ENCODE assay signal across 10 cellular contexts in genomic region chr2:43178055-43178598, GRCh38. TPM values are rescaled to one million over a fixed set of nuclear protein-coding genes. Genes with fewer than 3 reads are reported as not detected.
DNase-seq lines count a peak whose midpoint lies in the region; ATAC-seq, FAIRE-seq and TF ChIP-seq lines count a peak whose summit lies in the region.
"Had no signal": no experiment of that assay in that cellular context is flagged by ENCODE, and none has a peak within 500 bp of the region (broad histone marks: within the 10 kb centered on the region; RNA-seq: fewer than 3 reads in every experiment).

No MANE protein-coding gene starts in this region.

- CTCF ChIA-PET in activated CD4-positive, alpha-beta T cell treated with anti-CD3 and anti-CD28 coated beads, Interleukin-2, amount 10 ng/mL, durations not matched to agents 7 days and 5 days (lab: Charles Lee): interaction anchor here (1.1 to 6.5 kb wide), 9 partner anchors 9 to 51 kb away, joined by 3 to 42 read pairs (median 5); no protein-coding TSS in a partner anchor

- intact Hi-C loops in lower lobe of right lung (cut with DNase I): loop anchor here (10.0 kb wide), 1 partner anchor 47 kb away; the partner anchor contains the start of gene ZFP36L2

- no peak for TF ChIP-seq POLR2A in GM12891 (IDR thresholded peaks at IDR 0.05; ENCODE audit: low read depth, low read length)

- H3K9me3 ChIP-seq in astrocyte (ENCODE audit: insufficient read depth, low read depth, low read length) (peaks cover 18% of the 10 kb centered on the region), lower lobe of right lung (peaks cover 10% of the 10 kb centered on the region), thymus (ENCODE audit: control insufficient read depth) (no peaks in the 10 kb centered on the region)

- H3K4me1 ChIP-seq in astrocyte (ENCODE audit: insufficient read depth, low read length) (peaks cover 12% of the 10 kb centered on the region), lower lobe of right lung (peaks cover 46% of the 10 kb centered on the region), thymus (ENCODE audit: control insufficient read depth, insufficient read depth, low read length) (peaks cover 4% of the 10 kb centered on the region)

- peak overlapping the region; percentile 65 for H2AFZ ChIP-seq in astrocyte (ENCODE audit: low read depth, low read length)

- H3K36me3 ChIP-seq in astrocyte (ENCODE audit: insufficient read depth, low read length): no peaks in the 10 kb centered on the region
- no peaks in the 10 kb centered on the region for H3K36me3 ChIP-seq in lower lobe of right lung
- no peaks in the 10 kb centered on the region for H3K36me3 ChIP-seq in thymus (ENCODE audit: control insufficient read depth, insufficient read depth)

- H3K4me3 ChIP-seq in astrocyte (ENCODE audit: insufficient read depth, low read depth, low read length) (no peak overlapping the region), lower lobe of right lung (no peak overlapping the region), thymus (ENCODE audit: low read length) (no peak overlapping the region)

- POLR2A ChIA-PET in activated CD4-positive, alpha-beta T cell treated with anti-CD3 and anti-CD28 coated beads, Interleukin-2, amount 10 ng/mL, durations not matched to agents 7 days and 5 days (lab: Charles Lee): no interaction called here

- WGBS in thymus: 85% methylated on average over 7 of the region's 7 CpGs

- ATAC-seq in lower lobe of right lung (peak; percentile 2 to 7), HG02884 (IDR thresholded peaks at IDR 0.05; ENCODE audit: unreplicated experiment) (no peak), HG03571 (IDR thresholded peaks at IDR 0.05; ENCODE audit: unreplicated experiment) (no peak)

- H3K4me1 Mint-ChIP-seq in activated CD4-positive, alpha-beta T cell treated with anti-CD3 and anti-CD28 coated beads, Interleukin-2, amount 10 ng/mL, durations not matched to agents 7 days and 5 days: peaks cover 82% of the 10 kb centered on the region
- H3K4me1 Mint-ChIP-seq in astrocyte (ENCODE audit: low read depth, unreplicated experiment): peaks cover 16% of the 10 kb centered on the region

- H3K36me3 Mint-ChIP-seq in activated CD4-positive, alpha-beta T cell treated with anti-CD3 and anti-CD28 coated beads, Interleukin-2, amount 10 ng/mL, durations not matched to agents 7 days and 5 days (ENCODE audit: low read depth): peaks cover 17% of the 10 kb centered on the region
- H3K36me3 Mint-ChIP-seq in astrocyte (ENCODE audit: low read depth, unreplicated experiment): no peaks in the 10 kb centered on the region

- H3K4me2 ChIP-seq in astrocyte (ENCODE audit: low read length): no peak overlapping the region

- H3K4me3 Mint-ChIP-seq in activated CD4-positive, alpha-beta T cell treated with anti-CD3 and anti-CD28 coated beads, Interleukin-2, amount 10 ng/mL, durations not matched to agents 7 days and 5 days: no peak overlapping the region
- H3K4me3 Mint-ChIP-seq in astrocyte (ENCODE audit: unreplicated experiment): no peak overlapping the region

- no peaks in the 10 kb centered on the region for H3K27me3 Mint-ChIP-seq in activated CD4-positive, alpha-beta T cell treated with anti-CD3 and anti-CD28 coated beads, Interleukin-2, amount 10 ng/mL, durations not matched to agents 7 days and 5 days
- H3K27me3 Mint-ChIP-seq in astrocyte (ENCODE audit: low read depth, unreplicated experiment): no peaks in the 10 kb centered on the region

- no peak for DNase-seq in activated CD4-positive, alpha-beta T cell treated with anti-CD3 and anti-CD28 coated beads, Interleukin-2, amount 10 ng/mL, durations not matched to agents 7 days and 5 days
- DNase-seq in activated CD4-positive, alpha-beta T cell treated with anti-CD3 and anti-CD28 coated beads for 1 hour: no peak
- no peak for DNase-seq in astrocyte (ENCODE audit: low read depth)
- no peak for DNase-seq in lower lobe of right lung
- no peak for DNase-seq in GM12891 (ENCODE audit: insufficient read length, low spot score)
- DNase-seq: Karpas-422 had no signal

- peaks cover 2% of the 10 kb centered on the region for H3K9me3 Mint-ChIP-seq in activated CD4-positive, alpha-beta T cell treated with anti-CD3 and anti-CD28 coated beads, Interleukin-2, amount 10 ng/mL, durations not matched to agents 7 days and 5 days
- no peaks in the 10 kb centered on the region for H3K9me3 Mint-ChIP-seq in astrocyte (ENCODE audit: unreplicated experiment)

- H3K27me3 ChIP-seq in astrocyte (ENCODE audit: insufficient read depth, low read length): no peaks in the 10 kb centered on the region
- H3K27me3 ChIP-seq in lower lobe of right lung (ENCODE audit: low read depth): no peaks in the 10 kb centered on the region
- no peaks in the 10 kb centered on the region for H3K27me3 ChIP-seq in thymus (ENCODE audit: control insufficient read depth, insufficient read depth)

- H4K20me1 ChIP-seq in astrocyte (ENCODE audit: insufficient read depth, low read length): no peaks in the 10 kb centered on the region

- peak overlapping the region; percentile 32 for H3K27ac ChIP-seq in astrocyte (ENCODE audit: low read depth, low read length)
- peak overlapping the region; percentile 84 for H3K27ac ChIP-seq in lower lobe of right lung
- peak overlapping the region; percentile 10 for H3K27ac ChIP-seq in thymus (ENCODE audit: low read depth)
- H3K27ac ChIP-seq: VCaP had no signal

- peak overlapping the region; percentile 93 for H3K27ac Mint-ChIP-seq in activated CD4-positive, alpha-beta T cell treated with anti-CD3 and anti-CD28 coated beads, Interleukin-2, amount 10 ng/mL, durations not matched to agents 7 days and 5 days
- H3K27ac Mint-ChIP-seq in astrocyte (ENCODE audit: unreplicated experiment): peak overlapping the region; percentile 69

- TF ChIP-seq CTCF in astrocyte (IDR thresholded peaks at IDR 0.05; ENCODE audit: insufficient read depth, low read depth, low read length) (no peak), lower lobe of right lung (IDR thresholded peaks at IDR 0.05) (no peak)

- H3K9ac ChIP-seq in astrocyte (ENCODE audit: low read length): no peak overlapping the region

- FAIRE-seq in astrocyte (lab: Jason Lieb, UNC) (no peak), GM12891 (lab: Jason Lieb, UNC) (no peak)

- no peaks in the 10 kb centered on the region for H3K79me2 ChIP-seq in astrocyte (ENCODE audit: insufficient read depth, low read length)

TF ChIP-seq in GM12891, 5 proteins besides CTCF, POLR2A, EP300 and RAD21:
- TF ChIP-seq SPI1 (IDR thresholded peaks at IDR 0.05; ENCODE audit: low read depth, low read length) (no peak), TAF1 (IDR thresholded peaks at IDR 0.05; ENCODE audit: low read depth, low read length) (no peak), PAX5 (IDR thresholded peaks at IDR 0.05; ENCODE audit: insufficient read depth, low read length, severe bottlenecking) (no peak), POU2F2 (IDR thresholded peaks at IDR 0.05; ENCODE audit: low read depth, low read length) (no peak), POLR2AphosphoS5 (IDR thresholded peaks at IDR 0.05; ENCODE audit: low read depth, low read length) (no peak)

RNA-seq across cellular contexts. Expression of gene ZFP36L2, which starts 48.3 kb away (rescaled TPM):
- 100 to 1,000 TPM; 210 to 228 TPM for total RNA-seq in activated CD4-positive, alpha-beta T cell treated with anti-CD3 and anti-CD28 coated beads, Interleukin-2, amount 10 ng/mL, durations not matched to agents 7 days and 5 days
- total RNA-seq in astrocyte (44.5 and 49.5 TPM in 2 replicates), lower lobe of right lung (136 TPM)
- 412 TPM for polyA plus RNA-seq in thymus
- 16.6 TPM for polyA plus RNA-seq in GM12891 (2012; ENCODE audit: low read depth, missing spikeins)

Comparison
In these comparisons a context has a peak if more than half of its experiments do, and no peak if none do; other contexts are left out.
1. H3K27ac ChIP-seq: peak in every context shown above with its lines; median percentile 84 in lower lobe of right lung; 32 in astrocyte; 10 in thymus.
2. ATAC-seq: peak in lower lobe of right lung (2 of 2); none in HG02884 (single experiment) and HG03571 (single experiment).